ENCODE assay signal across 1 cellular context in the genomic region with DNA sequence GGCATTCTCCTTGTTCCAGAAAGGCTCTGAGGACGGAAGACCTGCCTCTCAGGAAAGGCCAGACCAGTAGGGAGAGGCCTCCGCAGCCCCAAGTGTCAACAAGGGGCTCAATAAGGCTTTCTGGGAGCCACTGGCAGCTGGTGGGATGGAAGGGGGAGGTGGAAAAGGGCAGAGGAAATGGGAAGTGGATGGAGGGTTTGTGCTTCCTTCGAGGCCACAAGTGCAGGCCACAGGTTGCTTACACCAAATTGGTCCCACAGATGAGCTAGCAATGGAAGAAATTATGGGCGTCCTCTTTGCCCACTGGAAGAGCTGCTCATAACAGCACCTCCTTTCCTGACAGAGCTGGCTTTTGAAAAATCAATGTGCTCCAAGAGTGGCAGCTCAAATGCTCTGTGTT.
TF ChIP-seq lines count a peak whose summit lies in the region.

No MANE protein-coding gene starts in this region.

TF ChIP-seq in GM23338, 12 proteins besides CTCF, POLR2A, EP300 and RAD21 (continued from another document):
- TF ChIP-seq, protein P1, sequence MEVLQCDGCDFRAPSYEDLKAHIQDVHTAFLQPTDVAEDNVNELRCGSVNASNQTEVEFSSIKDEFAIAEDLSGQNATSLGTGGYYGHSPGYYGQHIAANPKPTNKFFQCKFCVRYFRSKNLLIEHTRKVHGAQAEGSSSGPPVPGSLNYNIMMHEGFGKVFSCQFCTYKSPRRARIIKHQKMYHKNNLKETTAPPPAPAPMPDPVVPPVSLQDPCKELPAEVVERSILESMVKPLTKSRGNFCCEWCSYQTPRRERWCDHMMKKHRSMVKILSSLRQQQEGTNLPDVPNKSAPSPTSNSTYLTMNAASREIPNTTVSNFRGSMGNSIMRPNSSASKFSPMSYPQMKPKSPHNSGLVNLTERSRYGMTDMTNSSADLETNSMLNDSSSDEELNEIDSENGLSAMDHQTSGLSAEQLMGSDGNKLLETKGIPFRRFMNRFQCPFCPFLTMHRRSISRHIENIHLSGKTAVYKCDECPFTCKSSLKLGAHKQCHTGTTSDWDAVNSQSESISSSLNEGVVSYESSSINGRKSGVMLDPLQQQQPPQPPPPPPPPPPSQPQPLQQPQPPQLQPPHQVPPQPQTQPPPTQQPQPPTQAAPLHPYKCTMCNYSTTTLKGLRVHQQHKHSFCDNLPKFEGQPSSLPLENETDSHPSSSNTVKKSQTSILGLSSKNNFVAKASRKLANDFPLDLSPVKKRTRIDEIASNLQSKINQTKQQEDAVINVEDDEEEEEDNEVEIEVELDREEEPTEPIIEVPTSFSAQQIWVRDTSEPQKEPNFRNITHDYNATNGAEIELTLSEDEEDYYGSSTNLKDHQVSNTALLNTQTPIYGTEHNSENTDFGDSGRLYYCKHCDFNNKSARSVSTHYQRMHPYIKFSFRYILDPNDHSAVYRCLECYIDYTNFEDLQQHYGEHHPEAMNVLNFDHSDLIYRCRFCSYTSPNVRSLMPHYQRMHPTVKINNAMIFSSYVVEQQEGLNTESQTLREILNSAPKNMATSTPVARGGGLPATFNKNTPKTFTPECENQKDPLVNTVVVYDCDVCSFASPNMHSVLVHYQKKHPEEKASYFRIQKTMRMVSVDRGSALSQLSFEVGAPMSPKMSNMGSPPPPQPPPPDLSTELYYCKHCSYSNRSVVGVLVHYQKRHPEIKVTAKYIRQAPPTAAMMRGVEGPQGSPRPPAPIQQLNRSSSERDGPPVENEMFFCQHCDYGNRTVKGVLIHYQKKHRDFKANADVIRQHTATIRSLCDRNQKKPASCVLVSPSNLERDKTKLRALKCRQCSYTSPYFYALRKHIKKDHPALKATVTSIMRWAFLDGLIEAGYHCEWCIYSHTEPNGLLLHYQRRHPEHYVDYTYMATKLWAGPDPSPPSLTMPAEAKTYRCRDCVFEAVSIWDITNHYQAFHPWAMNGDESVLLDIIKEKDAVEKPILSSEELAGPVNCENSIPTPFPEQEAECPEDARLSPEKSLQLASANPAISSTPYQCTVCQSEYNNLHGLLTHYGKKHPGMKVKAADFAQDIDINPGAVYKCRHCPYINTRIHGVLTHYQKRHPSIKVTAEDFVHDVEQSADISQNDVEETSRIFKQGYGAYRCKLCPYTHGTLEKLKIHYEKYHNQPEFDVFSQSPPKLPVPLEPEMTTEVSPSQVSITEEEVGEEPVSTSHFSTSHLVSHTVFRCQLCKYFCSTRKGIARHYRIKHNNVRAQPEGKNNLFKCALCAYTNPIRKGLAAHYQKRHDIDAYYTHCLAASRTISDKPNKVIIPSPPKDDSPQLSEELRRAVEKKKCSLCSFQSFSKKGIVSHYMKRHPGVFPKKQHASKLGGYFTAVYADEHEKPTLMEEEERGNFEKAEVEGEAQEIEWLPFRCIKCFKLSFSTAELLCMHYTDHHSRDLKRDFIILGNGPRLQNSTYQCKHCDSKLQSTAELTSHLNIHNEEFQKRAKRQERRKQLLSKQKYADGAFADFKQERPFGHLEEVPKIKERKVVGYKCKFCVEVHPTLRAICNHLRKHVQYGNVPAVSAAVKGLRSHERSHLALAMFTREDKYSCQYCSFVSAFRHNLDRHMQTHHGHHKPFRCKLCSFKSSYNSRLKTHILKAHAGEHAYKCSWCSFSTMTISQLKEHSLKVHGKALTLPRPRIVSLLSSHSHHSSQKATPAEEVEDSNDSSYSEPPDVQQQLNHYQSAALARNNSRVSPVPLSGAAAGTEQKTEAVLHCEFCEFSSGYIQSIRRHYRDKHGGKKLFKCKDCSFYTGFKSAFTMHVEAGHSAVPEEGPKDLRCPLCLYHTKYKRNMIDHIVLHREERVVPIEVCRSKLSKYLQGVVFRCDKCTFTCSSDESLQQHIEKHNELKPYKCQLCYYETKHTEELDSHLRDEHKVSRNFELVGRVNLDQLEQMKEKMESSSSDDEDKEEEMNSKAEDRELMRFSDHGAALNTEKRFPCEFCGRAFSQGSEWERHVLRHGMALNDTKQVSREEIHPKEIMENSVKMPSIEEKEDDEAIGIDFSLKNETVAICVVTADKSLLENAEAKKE (CRISPR knock-in tag; IDR thresholded peaks at IDR 0.05) = no peak
- TF ChIP-seq POLR2AphosphoS5 (IDR thresholded peaks at IDR 0.05; ENCODE audit: low read depth) (no peak), STAT1 (IDR thresholded peaks at IDR 0.05; ENCODE audit: unreplicated experiment) (no peak), EZH2 (IDR thresholded peaks at IDR 0.05; ENCODE audit: low read depth, unreplicated experiment) (no peak), ZNF114 (CRISPR knock-in tag; IDR thresholded peaks at IDR 0.05) (no peak), EZH2phosphoT487 (IDR thresholded peaks at IDR 0.05; ENCODE audit: unreplicated experiment) (no peak), ZNF331 (CRISPR knock-in tag; IDR thresholded peaks at IDR 0.05; ENCODE audit: low read depth) (no peak), JUNB (IDR thresholded peaks at IDR 0.05; ENCODE audit: unreplicated experiment) (no peak)
- TF ChIP-seq, protein P2, sequence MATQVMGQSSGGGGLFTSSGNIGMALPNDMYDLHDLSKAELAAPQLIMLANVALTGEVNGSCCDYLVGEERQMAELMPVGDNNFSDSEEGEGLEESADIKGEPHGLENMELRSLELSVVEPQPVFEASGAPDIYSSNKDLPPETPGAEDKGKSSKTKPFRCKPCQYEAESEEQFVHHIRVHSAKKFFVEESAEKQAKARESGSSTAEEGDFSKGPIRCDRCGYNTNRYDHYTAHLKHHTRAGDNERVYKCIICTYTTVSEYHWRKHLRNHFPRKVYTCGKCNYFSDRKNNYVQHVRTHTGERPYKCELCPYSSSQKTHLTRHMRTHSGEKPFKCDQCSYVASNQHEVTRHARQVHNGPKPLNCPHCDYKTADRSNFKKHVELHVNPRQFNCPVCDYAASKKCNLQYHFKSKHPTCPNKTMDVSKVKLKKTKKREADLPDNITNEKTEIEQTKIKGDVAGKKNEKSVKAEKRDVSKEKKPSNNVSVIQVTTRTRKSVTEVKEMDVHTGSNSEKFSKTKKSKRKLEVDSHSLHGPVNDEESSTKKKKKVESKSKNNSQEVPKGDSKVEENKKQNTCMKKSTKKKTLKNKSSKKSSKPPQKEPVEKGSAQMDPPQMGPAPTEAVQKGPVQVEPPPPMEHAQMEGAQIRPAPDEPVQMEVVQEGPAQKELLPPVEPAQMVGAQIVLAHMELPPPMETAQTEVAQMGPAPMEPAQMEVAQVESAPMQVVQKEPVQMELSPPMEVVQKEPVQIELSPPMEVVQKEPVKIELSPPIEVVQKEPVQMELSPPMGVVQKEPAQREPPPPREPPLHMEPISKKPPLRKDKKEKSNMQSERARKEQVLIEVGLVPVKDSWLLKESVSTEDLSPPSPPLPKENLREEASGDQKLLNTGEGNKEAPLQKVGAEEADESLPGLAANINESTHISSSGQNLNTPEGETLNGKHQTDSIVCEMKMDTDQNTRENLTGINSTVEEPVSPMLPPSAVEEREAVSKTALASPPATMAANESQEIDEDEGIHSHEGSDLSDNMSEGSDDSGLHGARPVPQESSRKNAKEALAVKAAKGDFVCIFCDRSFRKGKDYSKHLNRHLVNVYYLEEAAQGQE (IDR thresholded peaks at IDR 0.05; ENCODE audit: unreplicated experiment) = no peak
TF ChIP-seq in GM23338: peak in this region for 0.
